16 cellular contexts compared by ENCODE assay signal in genomic region chr4:27089186-27089585, GRCh38.
DNase-seq lines count a peak whose midpoint lies in the region; ATAC-seq and TF ChIP-seq lines count a peak whose summit lies in the region.
"Had no signal": no experiment of that assay in that cellular context is flagged by ENCODE, and none has a peak within 500 bp of the region (broad histone marks: within the 10 kb centered on the region; RNA-seq: fewer than 3 reads in every experiment).

No MANE protein-coding gene starts in this region.

- 0 out of 2 replicates have a peak, but pooled peaks cover 5% of the 10 kb centered on the region for H3F3A ChIP-seq in GM23338 (replicated peaks; ENCODE audit: low read depth)

- no peak overlapping the region for H3K27ac Mint-ChIP-seq in GM23338
- no peak overlapping the region for H3K27ac Mint-ChIP-seq in endodermal cell
- no peak overlapping the region for H3K27ac Mint-ChIP-seq in type B pancreatic cell
- H3K27ac Mint-ChIP-seq: B cell; CD4-positive, CD25-positive, alpha-beta regulatory T cell; CD8-positive, alpha-beta T cell had no signal

- H3K27ac ChIP-seq in GM23338 (ENCODE audit: low read depth) (no peak overlapping the region), endodermal cell (ENCODE audit: low read depth, low read length) (no peak overlapping the region), tibial artery (no peak overlapping the region)
- H3K27ac ChIP-seq: BLaER1, C4-2B had no signal

- 88 to 93% methylated on average over 3 to 5 of the region's 5 CpGs for WGBS in endodermal cell (ENCODE audit: insufficient coverage in 1 of 2, insufficient read length in 1 of 2), 2 experiments

- peaks cover 62% of the 10 kb centered on the region for H3K4me1 Mint-ChIP-seq in GM23338
- peaks cover 36% of the 10 kb centered on the region for H3K4me1 Mint-ChIP-seq in endodermal cell
- H3K4me1 Mint-ChIP-seq in type B pancreatic cell (ENCODE audit: unreplicated experiment), result peaks cover 31% of the 10 kb centered on the region

- H3K36me3 Mint-ChIP-seq in GM23338 (ENCODE audit: low read depth), result no peaks in the 10 kb centered on the region
- no peaks in the 10 kb centered on the region for H3K36me3 Mint-ChIP-seq in endodermal cell (ENCODE audit: low read depth)
- H3K36me3 Mint-ChIP-seq in type B pancreatic cell, result no peaks in the 10 kb centered on the region
- H3K36me3 Mint-ChIP-seq: CD4-positive, CD25-positive, alpha-beta regulatory T cell; CD8-positive, alpha-beta T cell had no signal

- peaks cover 9% of the 10 kb centered on the region for H3K27me3 Mint-ChIP-seq in GM23338 (ENCODE audit: insufficient read depth, low read depth, poor library complexity)
- H3K27me3 Mint-ChIP-seq in endodermal cell (ENCODE audit: insufficient read depth), result peaks cover 20% of the 10 kb centered on the region
- peaks cover 62% of the 10 kb centered on the region for H3K27me3 Mint-ChIP-seq in type B pancreatic cell

- H3K4me1 ChIP-seq in GM23338 (ENCODE audit: insufficient read depth), result peaks cover 56% of the 10 kb centered on the region
- H3K4me1 ChIP-seq in endodermal cell (ENCODE audit: control insufficient read depth, insufficient read depth, low read length), result peaks cover 8% of the 10 kb centered on the region
- H3K4me1 ChIP-seq in tibial artery, result peaks cover 0 to 10% (median 2%) of the 10 kb centered on the region in 4 donors

- H3K36me3 ChIP-seq in GM23338 (ENCODE audit: insufficient read depth), result no peaks in the 10 kb centered on the region
- no peaks in the 10 kb centered on the region for H3K36me3 ChIP-seq in endodermal cell (ENCODE audit: control insufficient read depth, insufficient read depth, low read length)
- H3K36me3 ChIP-seq in tibial artery, result no peaks in the 10 kb centered on the region
- H3K36me3 ChIP-seq: BLaER1 had no signal

- peak overlapping the region; percentile 47; the same call in 1 of the 2 replicates for H2AFZ ChIP-seq in GM23338

- ATAC-seq in GM23338 (no peak), HG02571 (IDR thresholded peaks at IDR 0.05; ENCODE audit: unreplicated experiment) (no peak)
- ATAC-seq: CD8-positive, alpha-beta T cell; HCT116 had no signal

- TF ChIP-seq CTCF in GM23338 (conservative IDR thresholded peaks at IDR 0.05; ENCODE audit: low read depth in 2 of 2) (no peak), endodermal cell (conservative IDR thresholded peaks at IDR 0.05) (no peak), type B pancreatic cell (conservative IDR thresholded peaks at IDR 0.05) (no peak), tibial artery (IDR thresholded peaks at IDR 0.05) (no peak)

- H3K79me2 ChIP-seq in GM23338 (replicated peaks; ENCODE audit: insufficient read depth), result no peaks in the 10 kb centered on the region

- no peaks in the 10 kb centered on the region for H4K20me1 ChIP-seq in GM23338 (replicated peaks; ENCODE audit: insufficient read depth)
- H4K20me1 ChIP-seq: BLaER1 had no signal

- H3K9me3 ChIP-seq in endodermal cell (ENCODE audit: control insufficient read depth, low read length) (no peaks in the 10 kb centered on the region), tibial artery (no peaks in the 10 kb centered on the region)

- no peaks in the 10 kb centered on the region for H3K9me3 Mint-ChIP-seq in GM23338
- H3K9me3 Mint-ChIP-seq in endodermal cell, result no peaks in the 10 kb centered on the region
- no peaks in the 10 kb centered on the region for H3K9me3 Mint-ChIP-seq in type B pancreatic cell
- H3K9me3 Mint-ChIP-seq: CD8-positive, alpha-beta T cell had no signal

- no peak overlapping the region for H3K9ac ChIP-seq in endodermal cell (ENCODE audit: extremely low read depth, low read length, poor library complexity, severe bottlenecking)
- H3K9ac ChIP-seq: BLaER1 had no signal

- intact Hi-C loops in tibial artery (cut with DNase I; ENCODE audit: low total_unique reads), result no loop called here

- H3K4me3 Mint-ChIP-seq in GM23338 (no peak overlapping the region), endodermal cell (no peak overlapping the region), type B pancreatic cell (no peak overlapping the region)
- H3K4me3 Mint-ChIP-seq: B cell; CD4-positive, CD25-positive, alpha-beta regulatory T cell; CD8-positive, alpha-beta T cell had no signal

- H3K4me2 ChIP-seq in GM23338, result peak overlapping the region; percentile 48; the same call in 1 of the 2 replicates

- DNase-seq in GM23338 (ENCODE audit: low spot score) (no peak), endodermal cell (peak; percentile 34), type B pancreatic cell (ENCODE audit: extremely low spot score, unreplicated experiment) (peak; percentile 10), AG20443 (ENCODE audit: low spot score) (no peak), tibial artery (no peak)
- DNase-seq: CD4-positive, CD25-positive, alpha-beta regulatory T cell; CD8-positive, alpha-beta T cell; DMS 273 treated with DMSO at 0.1 percent for 48 hours; DMS79; EL; H9 had no signal

- no peak overlapping the region for H3K4me3 ChIP-seq in GM23338
- H3K4me3 ChIP-seq in endodermal cell (ENCODE audit: low read length), result no peak overlapping the region
- H3K4me3 ChIP-seq in tibial artery, result no peak overlapping the region
- H3K4me3 ChIP-seq: BLaER1 had no signal

- peaks cover 13% of the 10 kb centered on the region for H3K9me2 ChIP-seq in GM23338 (ENCODE audit: insufficient read depth)

- peaks cover 5% of the 10 kb centered on the region; the same call in 1 of the 2 replicates for H3K27me3 ChIP-seq in GM23338 (ENCODE audit: insufficient read depth)
- peaks cover 26% of the 10 kb centered on the region for H3K27me3 ChIP-seq in endodermal cell (ENCODE audit: control insufficient read depth, insufficient read depth, low read length, poor library complexity, severe bottlenecking)
- peaks cover 0 to 49% of the 10 kb centered on the region in 2 donors for H3K27me3 ChIP-seq in tibial artery

TF ChIP-seq in GM23338, 12 proteins besides CTCF, POLR2A, EP300 and RAD21 (continues in another document):
- TF ChIP-seq CREB1 (CRISPR knock-in tag; IDR thresholded peaks at IDR 0.05; ENCODE audit: low read depth), result no peak
- no peak for TF ChIP-seq POLR2AphosphoS5 (IDR thresholded peaks at IDR 0.05; ENCODE audit: low read depth)
- TF ChIP-seq, protein P1, sequence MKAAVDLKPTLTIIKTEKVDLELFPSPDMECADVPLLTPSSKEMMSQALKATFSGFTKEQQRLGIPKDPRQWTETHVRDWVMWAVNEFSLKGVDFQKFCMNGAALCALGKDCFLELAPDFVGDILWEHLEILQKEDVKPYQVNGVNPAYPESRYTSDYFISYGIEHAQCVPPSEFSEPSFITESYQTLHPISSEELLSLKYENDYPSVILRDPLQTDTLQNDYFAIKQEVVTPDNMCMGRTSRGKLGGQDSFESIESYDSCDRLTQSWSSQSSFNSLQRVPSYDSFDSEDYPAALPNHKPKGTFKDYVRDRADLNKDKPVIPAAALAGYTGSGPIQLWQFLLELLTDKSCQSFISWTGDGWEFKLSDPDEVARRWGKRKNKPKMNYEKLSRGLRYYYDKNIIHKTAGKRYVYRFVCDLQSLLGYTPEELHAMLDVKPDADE (IDR thresholded peaks at IDR 0.05), result no peak
- TF ChIP-seq JUNB (IDR thresholded peaks at IDR 0.05; ENCODE audit: unreplicated experiment), result no peak
- no peak for TF ChIP-seq REST (IDR thresholded peaks at IDR 0.05; ENCODE audit: unreplicated experiment)
- no peak for TF ChIP-seq STAT1 (IDR thresholded peaks at IDR 0.05; ENCODE audit: unreplicated experiment)
- TF ChIP-seq NANOG (IDR thresholded peaks at IDR 0.05; ENCODE audit: borderline replicate concordance), result no peak
- TF ChIP-seq ZNF114 (CRISPR knock-in tag; IDR thresholded peaks at IDR 0.05), result no peak
- no peak for TF ChIP-seq ZNF331 (CRISPR knock-in tag; IDR thresholded peaks at IDR 0.05; ENCODE audit: low read depth)
- TF ChIP-seq EZH2phosphoT487 (IDR thresholded peaks at IDR 0.05; ENCODE audit: unreplicated experiment), result no peak

Comparison
In these comparisons a context has a peak if more than half of its experiments do, and no peak if none do; other contexts are left out.
1. DNase-seq: peak in endodermal cell (single experiment) and type B pancreatic cell (single experiment); none in GM23338 (single experiment), AG20443 (single experiment) and tibial artery (0 of 2).